ENCODE assay signal across 8 cellular contexts in the genomic region with DNA sequence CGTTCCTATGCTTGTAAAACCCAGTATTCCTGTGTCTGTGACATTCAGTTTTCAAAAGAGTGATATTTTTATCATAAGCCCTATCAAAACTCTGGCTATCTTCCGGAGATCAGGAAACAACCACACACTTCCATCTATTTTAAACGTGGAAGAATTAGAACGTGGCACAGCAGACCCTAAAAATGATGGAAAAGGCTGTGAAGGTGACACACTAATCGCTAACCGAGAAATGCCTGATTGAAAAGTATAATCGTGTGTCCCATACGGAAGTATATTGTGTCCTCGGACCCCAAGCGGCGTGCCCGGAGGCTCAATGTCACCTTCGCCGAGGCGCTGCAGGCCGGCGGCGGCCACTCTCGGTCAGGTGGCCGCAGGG. TPM values are rescaled to one million over a fixed set of nuclear protein-coding genes. Genes with fewer than 3 reads are reported as not detected.
A peak's percentile ranks its signal among the peaks of the same experiment; 100 is the strongest.
DNase-seq lines count a peak whose midpoint lies in the region; ATAC-seq and TF ChIP-seq lines count a peak whose summit lies in the region.

No MANE protein-coding gene starts in this region.

- H3K27ac ChIP-seq in SJSA1 (peak overlapping the region; percentile 70), fibroblast of lung (ENCODE audit: insufficient read depth, low read length) (peak overlapping the region; percentile 92)

- peak overlapping the region; percentile 88 for H3K27ac Mint-ChIP-seq in T-helper 1 cell treated with Interleukin-12 subunit alpha and Interleukin-12 subunit beta and Interleukin-4 antibody, amounts not matched to agents 30 μg/mL and 1 μg/mL, for 36 hours
- H3K27ac Mint-ChIP-seq in progenitor cell of endocrine pancreas, result peak overlapping the region; percentile 97

- H3K4me2 ChIP-seq in fibroblast of lung (ENCODE audit: extremely low read depth, insufficient read depth, low read length), result peak overlapping the region; percentile 85

- H3K27me3 Mint-ChIP-seq in T-helper 1 cell treated with Interleukin-12 subunit alpha and Interleukin-12 subunit beta and Interleukin-4 antibody, amounts not matched to agents 30 μg/mL and 1 μg/mL, for 36 hours (ENCODE audit: low read depth), result no peaks in the 10 kb centered on the region
- no peaks in the 10 kb centered on the region for H3K27me3 Mint-ChIP-seq in progenitor cell of endocrine pancreas

- peak overlapping the region; percentile 83 for H2AFZ ChIP-seq in fibroblast of lung (ENCODE audit: low read length)

- peak overlapping the region; percentile 87 for H3K4me3 Mint-ChIP-seq in T-helper 1 cell treated with Interleukin-12 subunit alpha and Interleukin-12 subunit beta and Interleukin-4 antibody, amounts not matched to agents 30 μg/mL and 1 μg/mL, for 36 hours
- H3K4me3 Mint-ChIP-seq in progenitor cell of endocrine pancreas (ENCODE audit: low read depth), result peak overlapping the region; percentile 91

- H3K4me3 ChIP-seq in SJSA1 (peak overlapping the region; percentile 98), fibroblast of lung (replicated peaks in 1 of 4; ENCODE audit: control extremely low read depth in 1 of 4, insufficient read depth in 1 of 4, low read depth in 3 of 4, low read length in 4 of 4) (peak overlapping the region; percentile 88 to 99 (median 92))

- peak overlapping the region; percentile 96 for H3K9ac ChIP-seq in fibroblast of lung (ENCODE audit: insufficient read depth, low read length)

- H3K36me3 ChIP-seq in SJSA1, result peaks cover 15% of the 10 kb centered on the region
- H3K36me3 ChIP-seq in fibroblast of lung (ENCODE audit: control insufficient read depth, insufficient read depth, low read length), result no peaks in the 10 kb centered on the region

- DNase-seq in T-helper 1 cell (no peak), SJSA1 (ENCODE audit: low read depth in 1 of 2, low spot score in 2 of 2) (no peak), fibroblast of lung (ENCODE audit: low read depth in 2 of 2) (no peak), progenitor cell of endocrine pancreas (ENCODE audit: low spot score, unreplicated experiment) (no peak), HPDE6-E6E7 (ENCODE audit: extremely low spot score) (no peak), AG08396 (ENCODE audit: low spot score) (no peak)

- no peaks in the 10 kb centered on the region for H3K9me3 Mint-ChIP-seq in T-helper 1 cell treated with Interleukin-12 subunit alpha and Interleukin-12 subunit beta and Interleukin-4 antibody, amounts not matched to agents 30 μg/mL and 1 μg/mL, for 36 hours
- H3K9me3 Mint-ChIP-seq in progenitor cell of endocrine pancreas (ENCODE audit: low read depth), result no peaks in the 10 kb centered on the region

- no peaks in the 10 kb centered on the region for H4K20me1 ChIP-seq in fibroblast of lung (ENCODE audit: control insufficient read depth, extremely low read depth, insufficient read depth, low read length)

- TF ChIP-seq CTCF in fibroblast of lung (conservative IDR thresholded peaks at IDR 0.05 in 1 of 2, IDR thresholded peaks at IDR 0.05 in 1 of 2; ENCODE audit: low read depth in 1 of 2, low read length in 2 of 2) (no peak), progenitor cell of endocrine pancreas (IDR thresholded peaks at IDR 0.05; ENCODE audit: unreplicated experiment) (no peak)

- peaks cover 38% of the 10 kb centered on the region for H3K79me2 ChIP-seq in fibroblast of lung (ENCODE audit: control insufficient read depth, insufficient read depth, low read length)

- ATAC-seq in HG03175 (IDR thresholded peaks at IDR 0.05; ENCODE audit: unreplicated experiment), result no peak

- peaks cover 22% of the 10 kb centered on the region for H3K4me1 Mint-ChIP-seq in T-helper 1 cell treated with Interleukin-12 subunit alpha and Interleukin-12 subunit beta and Interleukin-4 antibody, amounts not matched to agents 30 μg/mL and 1 μg/mL, for 36 hours (ENCODE audit: low read depth)
- peaks cover 14% of the 10 kb centered on the region for H3K4me1 Mint-ChIP-seq in progenitor cell of endocrine pancreas (ENCODE audit: low read depth)

- H3K4me1 ChIP-seq in SJSA1 (replicated peaks) (peaks cover 15% of the 10 kb centered on the region), fibroblast of lung (ENCODE audit: control insufficient read depth, extremely low read depth, insufficient read depth, low read length) (no peaks in the 10 kb centered on the region)

- peaks cover 8% of the 10 kb centered on the region for H3K36me3 Mint-ChIP-seq in T-helper 1 cell treated with Interleukin-12 subunit alpha and Interleukin-12 subunit beta and Interleukin-4 antibody, amounts not matched to agents 30 μg/mL and 1 μg/mL, for 36 hours (ENCODE audit: low read depth)
- H3K36me3 Mint-ChIP-seq in progenitor cell of endocrine pancreas (ENCODE audit: insufficient read depth), result peaks cover 4% of the 10 kb centered on the region

- no peaks in the 10 kb centered on the region for H3K9me3 ChIP-seq in SJSA1 (replicated peaks)
- H3K9me3 ChIP-seq in fibroblast of lung (ENCODE audit: control insufficient read depth, insufficient read depth, low read depth, low read length), result no peaks in the 10 kb centered on the region

- H3K27me3 ChIP-seq in SJSA1 (replicated peaks) (no peaks in the 10 kb centered on the region), fibroblast of lung (ENCODE audit: control insufficient read depth, insufficient read depth, low read length) (no peaks in the 10 kb centered on the region)

RNA-seq across cellular contexts. Expression of gene COX5A, which starts 0.7 kb away (rescaled TPM):
- 66.8 and 78.8 TPM in 2 replicates for total RNA-seq in SJSA1 (2014; rRNA removed; shearing (Covaris generic))
- 33.1 and 41.9 TPM in 2 replicates for total RNA-seq in fibroblast of lung
- 183 and 213 TPM in 2 replicates for polyA plus RNA-seq in fibroblast of lung
- polyA plus RNA-seq in fibroblast of lung (2012), result 204 and 268 TPM in 2 replicates
- 26.8 and 54.7 TPM in 2 replicates for polyA minus RNA-seq in fibroblast of lung (ENCODE audit: low replicate concordance)
- total RNA-seq in progenitor cell of endocrine pancreas, result 189 and 191 TPM in 2 replicates

RNA-seq across cellular contexts. Expression of gene RPP25, which starts 19.4 kb away (rescaled TPM):
- total RNA-seq in SJSA1 (2014; rRNA removed; shearing (Covaris generic)), result 1.4 and 1.9 TPM in 2 replicates
- total RNA-seq in fibroblast of lung (0.50 and 3.1 TPM in 2 replicates), progenitor cell of endocrine pancreas (0.74 and 1.1 TPM in 2 replicates)
- 1.00 and 2.3 TPM in 2 replicates for polyA plus RNA-seq in fibroblast of lung
- 1.3 and 3.3 TPM in 2 replicates for polyA plus RNA-seq in fibroblast of lung (2012)
- 0.51 and 0.96 TPM in 2 replicates for polyA minus RNA-seq in fibroblast of lung (ENCODE audit: low replicate concordance)

RNA-seq across cellular contexts. Expression of gene FAM219B, which starts 30.6 kb away (rescaled TPM):
- 22.8 and 23.2 TPM in 2 replicates for total RNA-seq in SJSA1 (2014; rRNA removed; shearing (Covaris generic))
- total RNA-seq in fibroblast of lung (40.6 and 53.8 TPM in 2 replicates), progenitor cell of endocrine pancreas (118 and 122 TPM in 2 replicates)
- polyA plus RNA-seq in fibroblast of lung, result 23.0 and 35.3 TPM in 2 replicates
- polyA plus RNA-seq in fibroblast of lung (2012), result 20.0 and 24.8 TPM in 2 replicates
- 25.5 and 76.7 TPM in 2 replicates for polyA minus RNA-seq in fibroblast of lung (ENCODE audit: low replicate concordance)

RNA-seq across cellular contexts. Expression of gene MPI, which starts 47.4 kb away (rescaled TPM):
- total RNA-seq in SJSA1 (2014; rRNA removed; shearing (Covaris generic)), result 16.7 and 27.7 TPM in 2 replicates
- total RNA-seq in fibroblast of lung (33.1 and 50.7 TPM in 2 replicates), progenitor cell of endocrine pancreas (36.4 and 39.6 TPM in 2 replicates)
- 65.0 and 65.5 TPM in 2 replicates for polyA plus RNA-seq in fibroblast of lung
- 46.3 and 51.0 TPM in 2 replicates for polyA plus RNA-seq in fibroblast of lung (2012)
- polyA minus RNA-seq in fibroblast of lung (ENCODE audit: low replicate concordance), result 93.5 and 99.3 TPM in 2 replicates

RNA-seq across cellular contexts. Expression of gene SCAMP5, which starts 58.1 kb away (rescaled TPM):
- 0.09 and 0.29 TPM in 2 replicates for total RNA-seq in SJSA1 (2014; rRNA removed; shearing (Covaris generic))
- 0.50 and 1.5 TPM in 2 replicates for total RNA-seq in fibroblast of lung
- polyA plus RNA-seq in fibroblast of lung, result 0.93 and 1.2 TPM in 2 replicates
- 0.39 and 0.50 TPM in 2 replicates for polyA plus RNA-seq in fibroblast of lung (2012)
- 1.7 and 4.0 TPM in 2 replicates for polyA minus RNA-seq in fibroblast of lung (ENCODE audit: low replicate concordance)
- total RNA-seq in progenitor cell of endocrine pancreas, result 55.9 and 58.0 TPM in 2 replicates
